Comparison of ENCODE assay signal across 8 cellular contexts in genomic region chr17:32783602-32784001, GRCh38.
DNase-seq lines count a peak whose midpoint lies in the region; ATAC-seq, FAIRE-seq and TF ChIP-seq lines count a peak whose summit lies in the region.

No MANE protein-coding gene starts in this region.

- H3K9me3 ChIP-seq in uterus = no peaks in the 10 kb centered on the region

- FAIRE-seq in HTR-8/SVneo (lab: Jason Lieb, UNC) = no peak

- no peaks in the 10 kb centered on the region for H3K27me3 ChIP-seq in uterus

- WGBS in lower leg skin, 2 donors = 1 to 4% methylated on average over 3 of the region's 3 CpGs

- H3K36me3 ChIP-seq in uterus = no peaks in the 10 kb centered on the region

- H3K4me1 ChIP-seq in uterus = no peaks in the 10 kb centered on the region

- TF ChIP-seq CTCF in cardiac fibroblast (IDR thresholded peaks at IDR 0.05; ENCODE audit: low read depth, low read length) (peak; percentile 53), uterus (IDR thresholded peaks at IDR 0.05) (peak; percentile 73 to 90 (median 80)), lower leg skin (IDR thresholded peaks at IDR 0.05) (peak in 1 of 3 donors; percentile 53)

- ATAC-seq in left lobe of liver (peak; percentile 95), HG03439 (IDR thresholded peaks at IDR 0.05; ENCODE audit: unreplicated experiment) (no peak)

- H3K4me3 ChIP-seq in cardiac fibroblast (replicated peaks in 1 of 2; ENCODE audit: low read depth in 2 of 2, low read length in 2 of 2) (no peak overlapping the region), uterus (no peak overlapping the region), lower leg skin (ENCODE audit: low read depth, poor library complexity, severe bottlenecking) (no peak overlapping the region)

- no peak for TF ChIP-seq POLR2A in uterus (IDR thresholded peaks at IDR 0.05)
- TF ChIP-seq POLR2A in lower leg skin (IDR thresholded peaks at IDR 0.05) = no peak

- DNase-seq in DMS 273 (lab: John Stamatoyannopoulos, UW; ENCODE audit: unreplicated experiment) = peak; percentile 79
- DNase-seq in HTR-8/SVneo (ENCODE audit: insufficient read length, low spot score) = peak; percentile 67
- DNase-seq in NOMO-1 treated with DMSO at 0.1 percent for 48 hours (lab: John Stamatoyannopoulos, UW; ENCODE audit: unreplicated experiment) = peak; percentile 58
- peak; percentile 77 to 78 for DNase-seq in cardiac fibroblast (ENCODE audit: low read depth in 2 of 2)
- DNase-seq in left lobe of liver (ENCODE audit: low spot score) = no peak
- no peak for DNase-seq in uterus
- no peak for DNase-seq in lower leg skin (ENCODE audit: low spot score in 2 of 2)

- intact Hi-C loops in uterus (cut with DNase I; ENCODE audit: low total_unique reads) = loop anchor here (2.0 kb wide), 1 partner anchor 93 kb away; the partner anchor contains the start of gene MYO1D
- intact Hi-C loops in lower leg skin (cut with DNase I; ENCODE audit: low total_unique reads) = no loop called here

- no peak overlapping the region for H3K27ac ChIP-seq in uterus

Comparison
In these comparisons a context has a peak if more than half of its experiments do, and no peak if none do; other contexts are left out.
1. DNase-seq: peak in DMS 273 (single experiment), HTR-8/SVneo (single experiment), NOMO-1 treated with DMSO at 0.1 percent for 48 hours (single experiment) and cardiac fibroblast (2 of 2); none in left lobe of liver (single experiment), uterus (0 of 2) and lower leg skin (0 of 2).